Comparison of ENCODE assay signal across 8 cellular contexts in genomic region chr6:26284537-26285142, GRCh38.
DNase-seq lines count a peak whose midpoint lies in the region; ATAC-seq and TF ChIP-seq lines count a peak whose summit lies in the region.

No MANE protein-coding gene starts in this region.

- no peaks in the 10 kb centered on the region for H3K36me3 ChIP-seq in GM23248 (ENCODE audit: low read depth)
- peaks cover 3% of the 10 kb centered on the region; the same call in 1 of the 2 replicates for H3K36me3 ChIP-seq in PC-9 (ENCODE audit: low read depth)

- POLR2A ChIA-PET in PC-9 (lab: Charles Lee; ENCODE audit: unreplicated experiment), result interaction anchor here (0.6 to 1.5 kb wide), 10 partner anchors 68 to 1580 kb away, joined by 3 to 10 read pairs (median 4); a partner anchor contains a TSS

- BruUV-seq in PC-9 (replicated peaks; lab: Mats Ljungman, UMichigan), result no TSS peak

- H3K4me3 ChIP-seq in GM23248 (peak overlapping the region; percentile 80), PC-9 (peak overlapping the region; percentile 84)

- in situ Hi-C loops in GM23248 (cut with MboI), result no loop called here

- no peak for TF ChIP-seq POLR2A in GM18505 (IDR thresholded peaks at IDR 0.05; ENCODE audit: borderline replicate concordance, extremely low read depth, insufficient read depth, insufficient read length)

- WGBS in GM23248 (ENCODE audit: low coverage in 1 of 2, low lambda C conversion rate in 2 of 2, missing lambda C conversion rate in 2 of 2), 2 experiments, result 0 to 2% methylated on average over 23 of the region's 23 CpGs

- peak; percentile 87 for DNase-seq in GM23248
- DNase-seq in PC-9, result peak; percentile 20 to 40
- DNase-seq in activated naive CD4-positive, alpha-beta T cell treated with anti-CD3 and anti-CD28 coated beads, Interleukin-2, amount 50 U/mL, for 16 hours, result peak; percentile 56
- DNase-seq in Right ventricle myocardium superior, result peak; percentile 79
- peak in 7 of 10 donors; percentile 29 to 88 (median 40) for DNase-seq in posterior cingulate gyrus

- H3K9ac ChIP-seq in GM23248, result peak overlapping the region; percentile 93

- CTCF ChIA-PET in PC-9 (lab: Charles Lee), result interaction anchor here (0.5 kb wide), 2 partner anchors 285 to 311 kb away, joined by 3 to 4 read pairs; no protein-coding TSS in a partner anchor

- no peaks in the 10 kb centered on the region for H3K9me3 ChIP-seq in GM23248 (ENCODE audit: low read depth)
- peaks cover 7% of the 10 kb centered on the region; the same call in 1 of the 2 replicates for H3K9me3 ChIP-seq in PC-9 (ENCODE audit: insufficient read depth, low read depth)

- intact Hi-C loops in PC-9 (cut with micrococcal nuclease; ENCODE audit: unreplicated experiment) (loop anchor here (1.0 to 10.0 kb wide), 10 partner anchors 11 to 850 kb away; a partner anchor contains a TSS), Right ventricle myocardium superior (cut with DNase I) (no loop called here), posterior cingulate gyrus (cut with DNase I) (no loop called here)

- H3K4me2 ChIP-seq in GM23248 (ENCODE audit: unreplicated experiment) (peak overlapping the region; percentile 93), PC-9 (peak overlapping the region; percentile 79)

- H4K20me1 ChIP-seq in GM23248 (ENCODE audit: insufficient read depth) (no peaks in the 10 kb centered on the region), PC-9 (ENCODE audit: insufficient read depth) (no peaks in the 10 kb centered on the region)

- H3K27me3 ChIP-seq in GM23248 (replicated peaks; ENCODE audit: insufficient read depth) (no peaks in the 10 kb centered on the region), PC-9 (ENCODE audit: insufficient read depth, low read depth) (no peaks in the 10 kb centered on the region)

- no peaks in the 10 kb centered on the region for H3K9me2 ChIP-seq in GM23248 (ENCODE audit: insufficient read depth)
- no peaks in the 10 kb centered on the region for H3K9me2 ChIP-seq in PC-9 (ENCODE audit: insufficient read depth)

- H2AFZ ChIP-seq in GM23248, result peak overlapping the region; percentile 86
- peak overlapping the region; percentile 75 for H2AFZ ChIP-seq in PC-9

- peaks cover 12% of the 10 kb centered on the region; the same call in 1 of the 2 replicates for H3K79me2 ChIP-seq in GM23248 (ENCODE audit: insufficient read depth)
- H3K79me2 ChIP-seq in PC-9 (ENCODE audit: low read depth), result peaks cover 13% of the 10 kb centered on the region

- ATAC-seq in Right ventricle myocardium superior (ENCODE audit: poor library complexity) (peak; percentile 29), GM18505 (IDR thresholded peaks at IDR 0.05; ENCODE audit: unreplicated experiment) (no peak), GM21528 (IDR thresholded peaks at IDR 0.05; ENCODE audit: low FRiP score, unreplicated experiment) (no peak)

- peaks cover 19% of the 10 kb centered on the region for H3F3A ChIP-seq in GM23248 (ENCODE audit: insufficient read depth)
- peaks cover 16% of the 10 kb centered on the region; the same call in 1 of the 2 replicates for H3F3A ChIP-seq in PC-9 (ENCODE audit: insufficient read depth, low read depth)

- H3K4me1 ChIP-seq in GM23248 (ENCODE audit: insufficient read depth), result no peaks in the 10 kb centered on the region
- H3K4me1 ChIP-seq in PC-9 (replicated peaks; ENCODE audit: insufficient read depth), result peaks cover 11% of the 10 kb centered on the region

- TF ChIP-seq CTCF in 22Rv1 (IDR thresholded peaks at IDR 0.05), result no peak
- no peak for TF ChIP-seq CTCF in PC-9 (conservative IDR thresholded peaks at IDR 0.05)

- H3K27ac ChIP-seq in 22Rv1 (peak overlapping the region; percentile 98), GM23248 (peak overlapping the region; percentile 94), PC-9 (peak overlapping the region; percentile 93)

Comparison
In these comparisons a context has a peak if more than half of its experiments do, and no peak if none do; other contexts are left out.
1. DNase-seq: peak in every context shown above with its lines; median percentile 87 in GM23248; 79 in Right ventricle myocardium superior; 56 in activated naive CD4-positive, alpha-beta T cell treated with anti-CD3 and anti-CD28 coated beads, Interleukin-2, amount 50 U/mL, for 16 hours; 40 in posterior cingulate gyrus; 30 in PC-9.